ENCODE assay signal across 20 cellular contexts in genomic region chr3:186869253-186870235, GRCh38. TPM values are rescaled to one million over a fixed set of nuclear protein-coding genes. Genes with fewer than 3 reads are reported as not detected.
DNase-seq lines count a peak whose midpoint lies in the region; ATAC-seq and TF ChIP-seq lines count a peak whose summit lies in the region.
"Had no signal": no experiment of that assay in that cellular context is flagged by ENCODE, and none has a peak within 500 bp of the region (broad histone marks: within the 10 kb centered on the region; RNA-seq: fewer than 3 reads in every experiment).

No MANE protein-coding gene starts in this region.

- in situ Hi-C loops in astrocyte of the spinal cord (cut with HindIII; ENCODE audit: low sequenced_read_pairs): no loop called here

- no peaks in the 10 kb centered on the region for H3K9me3 ChIP-seq in MG63
- H3K9me3 ChIP-seq: left lung, spleen had no signal

- POLR2A ChIA-PET in activated CD4-positive, alpha-beta T cell treated with anti-CD3 and anti-CD28 coated beads for 36 hours (lab: Charles Lee): no interaction called here

- no peak overlapping the region for H3K4me3 Mint-ChIP-seq in activated CD4-positive, alpha-beta T cell treated with anti-CD3 and anti-CD28 coated beads for 36 hours
- H3K4me3 Mint-ChIP-seq in osteocyte (ENCODE audit: unreplicated experiment): no peak overlapping the region
- H3K4me3 Mint-ChIP-seq: brain; IgD-negative memory B cell; stimulated activated memory B cell treated with anti-CD40 and anti-IgM and Interleukin-4, amounts not matched to agents 10 μg/mL and 1 μg/mL and 100 μg/mL, for 72 hours had no signal

- DNase-seq in activated CD4-positive, alpha-beta T cell treated with anti-CD3 and anti-CD28 coated beads for 36 hours: peak; percentile 12
- no peak for DNase-seq in activated CD4-positive, alpha-beta T cell treated with anti-CD3 and anti-CD28 coated beads, Interleukin-2, amount 50 U/mL, for 48 hours
- DNase-seq in MG63 (peak; percentile 62), astrocyte of the spinal cord (ENCODE audit: low read depth, low spot score) (peak; percentile 3), lung microvascular endothelial cell (ENCODE audit: low read depth in 2 of 2) (peak; percentile 50 to 74), osteocyte (ENCODE audit: extremely low spot score, unreplicated experiment) (no peak), NCI-H1092 treated with DMSO at 0.1 percent for 48 hours (lab: John Stamatoyannopoulos, UW) (no peak)
- DNase-seq: 8988T; activated effector memory CD4-positive, alpha-beta T cell treated with anti-CD3 and anti-CD28 coated beads, Interleukin-2, amount 50 U/mL, for 16 hours; foreskin fibroblast; NCI-H2081 treated with DMSO at 0.1 percent for 48 hours; NCI-H748 treated with DMSO at 0.1 percent for 48 hours; posterior cingulate gyrus; spleen had no signal

- H3K4me1 Mint-ChIP-seq in activated CD4-positive, alpha-beta T cell treated with anti-CD3 and anti-CD28 coated beads for 36 hours: peaks cover 28% of the 10 kb centered on the region
- H3K4me1 Mint-ChIP-seq in osteocyte (ENCODE audit: unreplicated experiment): no peaks in the 10 kb centered on the region
- H3K4me1 Mint-ChIP-seq: brain had no signal

- H3K27me3 Mint-ChIP-seq in activated CD4-positive, alpha-beta T cell treated with anti-CD3 and anti-CD28 coated beads for 36 hours: no peaks in the 10 kb centered on the region
- H3K27me3 Mint-ChIP-seq in osteocyte (ENCODE audit: unreplicated experiment): peaks cover 13% of the 10 kb centered on the region
- H3K27me3 Mint-ChIP-seq: brain; stimulated activated memory B cell treated with anti-CD40 and anti-IgM and Interleukin-4, amounts not matched to agents 10 μg/mL and 1 μg/mL and 100 μg/mL, for 72 hours had no signal

- H3K36me3 Mint-ChIP-seq in activated CD4-positive, alpha-beta T cell treated with anti-CD3 and anti-CD28 coated beads for 36 hours (ENCODE audit: low read depth): no peaks in the 10 kb centered on the region
- H3K36me3 Mint-ChIP-seq in osteocyte (ENCODE audit: unreplicated experiment): no peaks in the 10 kb centered on the region
- H3K36me3 Mint-ChIP-seq: brain; IgD-negative memory B cell; stimulated activated memory B cell treated with anti-CD40 and anti-IgM and Interleukin-4, amounts not matched to agents 10 μg/mL and 1 μg/mL and 100 μg/mL, for 72 hours had no signal

- no peaks in the 10 kb centered on the region for H3K36me3 ChIP-seq in MG63
- H3K36me3 ChIP-seq: left lung, spleen had no signal

- intact Hi-C loops in activated CD4-positive, alpha-beta T cell treated with anti-CD3 and anti-CD28 coated beads for 36 hours (cut with DNase I, micrococcal nuclease): loop anchor here in 1 of 2 experiments (2.0 kb wide), 2 partner anchors 13 to 15 kb away; no protein-coding TSS in a partner anchor

- H3K4me3 ChIP-seq in MG63 (no peak overlapping the region), astrocyte of the spinal cord (ENCODE audit: low read depth, low read length) (no peak overlapping the region)
- H3K4me3 ChIP-seq: left lung, spleen had no signal

- CTCF ChIA-PET in activated CD4-positive, alpha-beta T cell treated with anti-CD3 and anti-CD28 coated beads for 36 hours (lab: Charles Lee): interaction anchor here (0.6 to 1.7 kb wide), 4 partner anchors 10 to 63 kb away, joined by 3 to 6 read pairs (median 3); no protein-coding TSS in a partner anchor

- H3K9me3 Mint-ChIP-seq in activated CD4-positive, alpha-beta T cell treated with anti-CD3 and anti-CD28 coated beads for 36 hours (ENCODE audit: low read depth): no peaks in the 10 kb centered on the region
- H3K9me3 Mint-ChIP-seq in osteocyte (ENCODE audit: unreplicated experiment): no peaks in the 10 kb centered on the region
- H3K9me3 Mint-ChIP-seq: brain; IgD-negative memory B cell; stimulated activated memory B cell treated with anti-CD40 and anti-IgM and Interleukin-4, amounts not matched to agents 10 μg/mL and 1 μg/mL and 100 μg/mL, for 72 hours had no signal

- no peak overlapping the region for H3K27ac Mint-ChIP-seq in activated CD4-positive, alpha-beta T cell treated with anti-CD3 and anti-CD28 coated beads for 36 hours
- no peak overlapping the region for H3K27ac Mint-ChIP-seq in osteocyte (ENCODE audit: unreplicated experiment)
- H3K27ac Mint-ChIP-seq: brain; IgD-negative memory B cell; stimulated activated memory B cell treated with anti-CD40 and anti-IgM and Interleukin-4, amounts not matched to agents 10 μg/mL and 1 μg/mL and 100 μg/mL, for 72 hours had no signal

- no peaks in the 10 kb centered on the region for H3K27me3 ChIP-seq in MG63
- H3K27me3 ChIP-seq: left lung, spleen had no signal

- ATAC-seq in activated CD4-positive, alpha-beta T cell treated with anti-CD3 and anti-CD28 coated beads for 36 hours: peak; percentile 83
- no peak for ATAC-seq in HG03159 (IDR thresholded peaks at IDR 0.05; ENCODE audit: unreplicated experiment)
- ATAC-seq: left lung; stimulated activated memory B cell treated with anti-CD40 and anti-IgM and Interleukin-4, amounts not matched to agents 10 μg/mL and 1 μg/mL and 100 μg/mL, for 72 hours had no signal

- TF ChIP-seq CTCF in astrocyte of the spinal cord (IDR thresholded peaks at IDR 0.05; ENCODE audit: low read depth, low read length): no peak
- TF ChIP-seq CTCF in osteocyte (IDR thresholded peaks at IDR 0.05): no peak

RNA-seq across cellular contexts. Expression of gene ADIPOQ, which starts 27.0 kb away (rescaled TPM):
- not detected for total RNA-seq in activated CD4-positive, alpha-beta T cell treated with anti-CD3 and anti-CD28 coated beads for 36 hours
- not detected in 2 replicates for total RNA-seq in MG63 (2014; rRNA removed; shearing (Covaris generic); ENCODE audit: low replicate concordance)
- total RNA-seq in lung microvascular endothelial cell: not detected in 2 replicates
- not detected in 2 replicates for total RNA-seq in osteocyte
- total RNA-seq: left lung, myocyte had no signal

Comparison
In these comparisons a context has a peak if more than half of its experiments do, and no peak if none do; other contexts are left out.
1. DNase-seq: peak in activated CD4-positive, alpha-beta T cell treated with anti-CD3 and anti-CD28 coated beads for 36 hours (single experiment), MG63 (single experiment), astrocyte of the spinal cord (single experiment) and lung microvascular endothelial cell (2 of 2); none in activated CD4-positive, alpha-beta T cell treated with anti-CD3 and anti-CD28 coated beads, Interleukin-2, amount 50 U/mL, for 48 hours (0 of 2), osteocyte (single experiment) and NCI-H1092 treated with DMSO at 0.1 percent for 48 hours (single experiment).